ENCODE assay signal across 18 cellular contexts in genomic region chr11:67397536-67397935, GRCh38. TPM values are rescaled to one million over a fixed set of nuclear protein-coding genes. Genes with fewer than 3 reads are reported as not detected.
DNase-seq lines count a peak whose midpoint lies in the region; ATAC-seq and TF ChIP-seq lines count a peak whose summit lies in the region.
"Had no signal": no experiment of that assay in that cellular context is flagged by ENCODE, and none has a peak within 500 bp of the region (broad histone marks: within the 10 kb centered on the region; RNA-seq: fewer than 3 reads in every experiment).

No MANE protein-coding gene starts in this region.

- DNase-seq in H9 (no peak), mesendoderm (no peak), posterior vena cava (ENCODE audit: low spot score) (no peak), sigmoid colon (no peak)
- no peak for DNase-seq in activated CD4-positive, alpha-beta memory T cell treated with anti-CD3 and anti-CD28 coated beads, Interleukin-2, amount 10 ng/mL, durations not matched to agents 7 days and 5 days
- DNase-seq in stimulated activated CD4-positive, alpha-beta T cell treated with anti-CD3 and anti-CD28 coated beads, Interleukin-2, amount 100 ng/mL, for 24 hours, result no peak
- DNase-seq: AML-193, EL, NCI-H1417 treated with DMSO at 0.1 percent for 48 hours, NCI-H345, uterus had no signal

- intact Hi-C loops in posterior vena cava (cut with DNase I), result loop anchor here in 1 of 2 donors (5.0 kb wide), 1 partner anchor 475 kb away; no protein-coding TSS in a partner anchor
- intact Hi-C loops in sigmoid colon (cut with DNase I), result no loop called here

- H3K79me2 ChIP-seq in H9 (ENCODE audit: insufficient read depth, low read length), result peaks cover 4% of the 10 kb centered on the region; the same call in 1 of the 2 replicates
- peaks cover 19% of the 10 kb centered on the region for H3K79me2 ChIP-seq in mesendoderm (ENCODE audit: control insufficient read depth, insufficient read depth, low read length)

- H3K18ac ChIP-seq in H9 (ENCODE audit: insufficient read length, low read depth, low read length), result no peak overlapping the region
- no peak overlapping the region for H3K18ac ChIP-seq in mesendoderm (ENCODE audit: low read length)

- H3K79me1 ChIP-seq in H9 (ENCODE audit: insufficient read depth, low read depth, low read length, poor library complexity, severe bottlenecking) (peaks cover 3% of the 10 kb centered on the region), mesendoderm (ENCODE audit: low read length) (peaks cover 16% of the 10 kb centered on the region)

- no peak overlapping the region for H4K91ac ChIP-seq in H9 (ENCODE audit: insufficient read length, low read depth, low read length)

- POLR2A ChIA-PET in activated CD4-positive, alpha-beta memory T cell treated with anti-CD3 and anti-CD28 coated beads, Interleukin-2, amount 10 ng/mL, durations not matched to agents 7 days and 5 days (lab: Charles Lee), result interaction anchor here (1.9 to 10.7 kb wide), 2 partner anchors 10 to 37 kb away, joined by 8 to 361 read pairs; partner anchors contain the start of genes PTPRCAP and RPS6KB2

- no peak overlapping the region for H3K56ac ChIP-seq in H9 (ENCODE audit: insufficient read length, low read depth, low read length)
- H3K56ac ChIP-seq in mesendoderm (ENCODE audit: low read length), result peak overlapping the region; percentile 38

- H3K4me2 ChIP-seq in BLaER1 (peak overlapping the region; percentile 79), H9 (ENCODE audit: insufficient read depth, insufficient read length, low read length) (no peak overlapping the region), mesendoderm (ENCODE audit: low read length) (no peak overlapping the region)
- H3K4me2 ChIP-seq: KMS-11 had no signal

- H3K23ac ChIP-seq in H9 (ENCODE audit: insufficient read length, low read depth, low read length), result no peak overlapping the region
- no peak overlapping the region for H3K23ac ChIP-seq in mesendoderm (ENCODE audit: low read length)

- no CpG with 5 or more reads among the region's 6 CpGs for WGBS in H9 (ENCODE audit: extremely low coverage, insufficient read length, low lambda C conversion rate)
- WGBS in mesendoderm (ENCODE audit: extremely low coverage, insufficient coverage, low lambda C conversion rate), result no CpG with 5 or more reads among the region's 6 CpGs
- WGBS in sigmoid colon, 2 donors, result 85 to 86% methylated on average over 6 of the region's 6 CpGs

- no peak overlapping the region for H3K14ac ChIP-seq in H9 (ENCODE audit: insufficient read depth, low read length)

- no peak for ATAC-seq in GM21515 (IDR thresholded peaks at IDR 0.05; ENCODE audit: unreplicated experiment)
- ATAC-seq: HCT116 had no signal

- H3K4me1 ChIP-seq in BLaER1, result peaks cover 74% of the 10 kb centered on the region
- H3K4me1 ChIP-seq in H9 (ENCODE audit: insufficient read depth, low read length), result peaks cover 2% of the 10 kb centered on the region; the same call in 1 of the 2 replicates
- peaks cover 8% of the 10 kb centered on the region for H3K4me1 ChIP-seq in mesendoderm (ENCODE audit: control insufficient read depth, low read depth, low read length)
- peaks cover 0 to 56% (median 36%) of the 10 kb centered on the region in 4 donors for H3K4me1 ChIP-seq in sigmoid colon

- H3K4ac ChIP-seq in H9 (ENCODE audit: low read depth, low read length), result no peak overlapping the region
- no peak overlapping the region for H3K4ac ChIP-seq in mesendoderm (ENCODE audit: low read depth, low read length)

- H2BK12ac ChIP-seq in H9 (ENCODE audit: insufficient read length, low read depth, low read length), result no peak overlapping the region

- H2BK15ac ChIP-seq in H9 (ENCODE audit: low read depth, low read length) (no peak overlapping the region), mesendoderm (replicated peaks; ENCODE audit: low read depth) (no peak overlapping the region)

- CTCF ChIA-PET in activated CD4-positive, alpha-beta memory T cell treated with anti-CD3 and anti-CD28 coated beads, Interleukin-2, amount 10 ng/mL, durations not matched to agents 7 days and 5 days (lab: Charles Lee), result interaction anchor here (1.9 kb wide), 1 partner anchor 16 kb away, joined by 5 read pairs; no protein-coding TSS in a partner anchor

- no peak for TF ChIP-seq EP300 in sigmoid colon (IDR thresholded peaks at IDR 0.05)

- no peak overlapping the region for H4K8ac ChIP-seq in H9 (replicated peaks; ENCODE audit: insufficient read length, low read depth, low read length)
- no peak overlapping the region for H4K8ac ChIP-seq in mesendoderm (ENCODE audit: low read depth, low read length)

- TF ChIP-seq CTCF in H9 (conservative IDR thresholded peaks at IDR 0.05) (no peak), sigmoid colon (IDR thresholded peaks at IDR 0.05) (no peak)

- H3T11ph ChIP-seq in H9 (ENCODE audit: low read length), result no peak overlapping the region

- peaks cover 5% of the 10 kb centered on the region for H3K23me2 ChIP-seq in H9 (ENCODE audit: insufficient read length, low read depth, low read length, poor library complexity, severe bottlenecking)

- peaks cover 19 to 21% of the 10 kb centered on the region in 2 experiments for H3K4me1 Mint-ChIP-seq in H9
- H3K4me1 Mint-ChIP-seq in activated CD4-positive, alpha-beta memory T cell treated with anti-CD3 and anti-CD28 coated beads, Interleukin-2, amount 10 ng/mL, durations not matched to agents 7 days and 5 days, result peaks cover 68% of the 10 kb centered on the region

- H3K27me3 Mint-ChIP-seq in H9 (ENCODE audit: low read depth), result no peaks in the 10 kb centered on the region
- no peaks in the 10 kb centered on the region for H3K27me3 Mint-ChIP-seq in activated CD4-positive, alpha-beta memory T cell treated with anti-CD3 and anti-CD28 coated beads, Interleukin-2, amount 10 ng/mL, durations not matched to agents 7 days and 5 days

- H3K9me3 ChIP-seq in BLaER1 (no peaks in the 10 kb centered on the region), H9 (ENCODE audit: control insufficient read depth, low read depth, low read length) (no peaks in the 10 kb centered on the region), sigmoid colon (no peaks in the 10 kb centered on the region)
- H3K9me3 ChIP-seq: adrenal gland, uterus had no signal

- H3K36me3 Mint-ChIP-seq in H9 (ENCODE audit: insufficient read depth in 1 of 3, low read depth in 3 of 3), result peaks cover 20 to 57% (median 51%) of the 10 kb centered on the region in 3 experiments
- peaks cover 52% of the 10 kb centered on the region for H3K36me3 Mint-ChIP-seq in activated CD4-positive, alpha-beta memory T cell treated with anti-CD3 and anti-CD28 coated beads, Interleukin-2, amount 10 ng/mL, durations not matched to agents 7 days and 5 days (ENCODE audit: low read depth)

- TF ChIP-seq POLR2A in sigmoid colon (IDR thresholded peaks at IDR 0.05), result no peak

- peak overlapping the region; percentile 55 for H3K27ac ChIP-seq in BLaER1
- H3K27ac ChIP-seq in H9 (ENCODE audit: insufficient read length, low read depth, low read length), result no peak overlapping the region
- H3K27ac ChIP-seq in mesendoderm (ENCODE audit: low read depth, low read length), result peak overlapping the region; percentile 40
- no peak overlapping the region for H3K27ac ChIP-seq in sigmoid colon
- H3K27ac ChIP-seq: KMS-11 had no signal

- H3K36me3 ChIP-seq in BLaER1, result peaks cover 72% of the 10 kb centered on the region
- peaks cover 9% of the 10 kb centered on the region for H3K36me3 ChIP-seq in mesendoderm (ENCODE audit: control insufficient read depth, insufficient read depth, low read length)
- peaks cover 23 to 63% (median 30%) of the 10 kb centered on the region in 4 donors for H3K36me3 ChIP-seq in sigmoid colon
- H3K36me3 ChIP-seq: uterus had no signal

- no peak overlapping the region for H2BK120ac ChIP-seq in H9 (ENCODE audit: low read depth, low read length, poor library complexity, severe bottlenecking)
- H2BK120ac ChIP-seq in mesendoderm (ENCODE audit: low read depth, low read length), result no peak overlapping the region

- no peak overlapping the region for H2AFZ ChIP-seq in H9 (ENCODE audit: low read length)

- H2BK20ac ChIP-seq in H9 (ENCODE audit: low read depth, low read length, poor library complexity, severe bottlenecking), result no peak overlapping the region

- no peaks in the 10 kb centered on the region for H3K27me3 ChIP-seq in BLaER1
- H3K27me3 ChIP-seq in H9 (ENCODE audit: insufficient read depth, low read length), result no peaks in the 10 kb centered on the region
- H3K27me3 ChIP-seq in mesendoderm (ENCODE audit: insufficient read depth, low read length, poor library complexity), result no peaks in the 10 kb centered on the region
- H3K27me3 ChIP-seq in sigmoid colon, result no peaks in the 10 kb centered on the region
- H3K27me3 ChIP-seq: adrenal gland, uterus had no signal

- H2AK5ac ChIP-seq in H9 (ENCODE audit: insufficient read length, low read length) (no peak overlapping the region), mesendoderm (ENCODE audit: low read length) (no peak overlapping the region)

- H3K9ac ChIP-seq in BLaER1, result 0 out of 2 replicates have a peak overlapping the region, but pooled peaks have one; percentile 17
- H3K9ac ChIP-seq in H9 (ENCODE audit: extremely low read depth, insufficient read length, low read length), result no peak overlapping the region
- no peak overlapping the region for H3K9ac ChIP-seq in mesendoderm (ENCODE audit: low read length)
- H3K9ac ChIP-seq: KMS-11 had no signal

- peak overlapping the region in 1 of 2 experiments; percentile 54; a peak in 2 of 5 replicates for H3K4me3 Mint-ChIP-seq in H9
- no peak overlapping the region for H3K4me3 Mint-ChIP-seq in activated CD4-positive, alpha-beta memory T cell treated with anti-CD3 and anti-CD28 coated beads, Interleukin-2, amount 10 ng/mL, durations not matched to agents 7 days and 5 days

- peaks cover 79% of the 10 kb centered on the region for H4K20me1 ChIP-seq in BLaER1
- H4K20me1 ChIP-seq in H9 (ENCODE audit: control insufficient read depth, insufficient read depth, insufficient read length), result no peaks in the 10 kb centered on the region

- no peak overlapping the region for H3K4me3 ChIP-seq in BLaER1
- H3K4me3 ChIP-seq in mesendoderm (ENCODE audit: low read length), result no peak overlapping the region
- no peak overlapping the region for H3K4me3 ChIP-seq in sigmoid colon
- H3K4me3 ChIP-seq: adrenal gland, skin epidermis, uterus had no signal

- H4K5ac ChIP-seq in H9 (ENCODE audit: insufficient read length, low read depth, low read length) (no peak overlapping the region), mesendoderm (ENCODE audit: low read length) (no peak overlapping the region)

- no peak overlapping the region for H2BK5ac ChIP-seq in H9 (ENCODE audit: insufficient read length, low read length)
- no peak overlapping the region for H2BK5ac ChIP-seq in mesendoderm (ENCODE audit: low read length)

- H3K9me3 Mint-ChIP-seq in H9, result no peaks in the 10 kb centered on the region; a peak in 1 of 5 replicates
- no peaks in the 10 kb centered on the region for H3K9me3 Mint-ChIP-seq in activated CD4-positive, alpha-beta memory T cell treated with anti-CD3 and anti-CD28 coated beads, Interleukin-2, amount 10 ng/mL, durations not matched to agents 7 days and 5 days

- H3K27ac Mint-ChIP-seq in H9, result peak overlapping the region; percentile 49 to 87 (median 55); a peak in 2 of 7 replicates
- peak overlapping the region; percentile 61 for H3K27ac Mint-ChIP-seq in activated CD4-positive, alpha-beta memory T cell treated with anti-CD3 and anti-CD28 coated beads, Interleukin-2, amount 10 ng/mL, durations not matched to agents 7 days and 5 days

RNA-seq across cellular contexts. Expression of gene PPP1CA, which starts 4.1 kb away (rescaled TPM):
- total RNA-seq in H9 (2021), result 205 and 214 TPM in 2 replicates
- 100 to 1,000 TPM; 308 to 315 TPM for total RNA-seq in activated CD4-positive, alpha-beta memory T cell treated with anti-CD3 and anti-CD28 coated beads, Interleukin-2, amount 10 ng/mL, durations not matched to agents 7 days and 5 days
- 216 TPM for polyA plus RNA-seq in mesendoderm (2013, experiment 1 of 2)
- 212 TPM for polyA plus RNA-seq in mesendoderm (2013, experiment 2 of 2)
- 10 to 100 TPM; 62.1 to 70.6 TPM for total RNA-seq in posterior vena cava
- total RNA-seq in sigmoid colon, result 10 to 100 TPM; 59.5 to 87.0 (median 80.0) TPM
- polyA plus RNA-seq in sigmoid colon, result 100 to 1,000 TPM; 228 to 357 (median 235) TPM

RNA-seq across cellular contexts. Expression of gene RAD9A, which starts 5.8 kb away (rescaled TPM):
- 20.9 and 23.8 TPM in 2 replicates for total RNA-seq in H9 (2021)
- 10 to 100 TPM; 48.0 to 53.9 TPM for total RNA-seq in activated CD4-positive, alpha-beta memory T cell treated with anti-CD3 and anti-CD28 coated beads, Interleukin-2, amount 10 ng/mL, durations not matched to agents 7 days and 5 days
- polyA plus RNA-seq in mesendoderm (2013, experiment 1 of 2), result 16.4 TPM
- 14.7 TPM for polyA plus RNA-seq in mesendoderm (2013, experiment 2 of 2)
- 10 to 100 TPM; 10.3 to 11.4 TPM for total RNA-seq in posterior vena cava
- total RNA-seq in sigmoid colon, result 10 to 100 TPM; 11.4 to 18.1 (median 16.5) TPM
- 10 to 100 TPM in 1 of 3 donors, 1 to 10 TPM in 2; 6.5 to 33.9 (median 6.6) TPM for polyA plus RNA-seq in sigmoid colon

RNA-seq across cellular contexts. Expression of gene TBC1D10C, which starts 6.3 kb away (rescaled TPM):
- total RNA-seq in H9 (2021) (0.28 and 0.44 TPM in 2 replicates), posterior vena cava (1 to 10 TPM; 2.9 to 3.4 TPM), sigmoid colon (1 to 10 TPM in 2 of 4 donors, under 1 TPM in 1, not detected in 1; 0.71 to 2.5 (median 1.2) TPM)
- total RNA-seq in activated CD4-positive, alpha-beta memory T cell treated with anti-CD3 and anti-CD28 coated beads, Interleukin-2, amount 10 ng/mL, durations not matched to agents 7 days and 5 days, result 100 to 1,000 TPM; 285 to 310 TPM
- 0.39 TPM for polyA plus RNA-seq in mesendoderm (2013, experiment 1 of 2)
- 0.41 TPM for polyA plus RNA-seq in mesendoderm (2013, experiment 2 of 2)
- 10 to 100 TPM in 1 of 3 donors, 1 to 10 TPM in 2; 1.6 to 48.2 (median 1.8) TPM for polyA plus RNA-seq in sigmoid colon
- total RNA-seq: SK-MEL-5 had no signal

RNA-seq across cellular contexts. Expression of gene CARNS1, which starts 17.9 kb away (rescaled TPM):
- 0.88 and 1.1 TPM in 2 replicates for total RNA-seq in H9 (2021)
- total RNA-seq in activated CD4-positive, alpha-beta memory T cell treated with anti-CD3 and anti-CD28 coated beads, Interleukin-2, amount 10 ng/mL, durations not matched to agents 7 days and 5 days, result 1 to 10 TPM in 1 of 2 experiments, under 1 TPM in 1; 0.76 to 1.1 TPM
- polyA plus RNA-seq in mesendoderm (2013, experiment 1 of 2), result 0.14 TPM
- 0.18 TPM for polyA plus RNA-seq in mesendoderm (2013, experiment 2 of 2)
- total RNA-seq in posterior vena cava, result 1 to 10 TPM; 1.4 to 1.6 TPM
- under 1 TPM; 0.16 to 0.68 (median 0.46) TPM for total RNA-seq in sigmoid colon
- polyA plus RNA-seq in sigmoid colon, result under 1 TPM in 1 of 3 donors, not detected in 2; 0.83 TPM
- total RNA-seq: SK-MEL-5 had no signal

RNA-seq across cellular contexts. Expression of gene CLCF1, which starts 24.1 kb away (rescaled TPM):
- total RNA-seq in H9 (2021), result 1.6 and 2.1 TPM in 2 replicates
- under 1 TPM; 0.65 to 0.71 TPM for total RNA-seq in activated CD4-positive, alpha-beta memory T cell treated with anti-CD3 and anti-CD28 coated beads, Interleukin-2, amount 10 ng/mL, durations not matched to agents 7 days and 5 days
- polyA plus RNA-seq in mesendoderm (2013, experiment 1 of 2), result 1.3 TPM
- 1.2 TPM for polyA plus RNA-seq in mesendoderm (2013, experiment 2 of 2)
- total RNA-seq in posterior vena cava, result 10 to 100 TPM; 10.0 to 15.2 TPM
- 10 to 100 TPM in 1 of 4 donors, 1 to 10 TPM in 3; 2.9 to 49.8 (median 6.6) TPM for total RNA-seq in sigmoid colon
- polyA plus RNA-seq in sigmoid colon, result 1 to 10 TPM in 2 of 3 donors, under 1 TPM in 1; 0.92 to 6.5 (median 2.4) TPM
- total RNA-seq: SK-MEL-5 had no signal

Comparison
In these comparisons a context has a peak if more than half of its experiments do, and no peak if none do; other contexts are left out.
1. H3K27ac ChIP-seq: peak in BLaER1 (single experiment) and mesendoderm (single experiment); none in H9 (single experiment) and sigmoid colon (0 of 4).
2. RNA of gene TBC1D10C, which starts 6.3 kb away (total RNA-seq): 285 to 310 TPM in activated CD4-positive, alpha-beta memory T cell treated with anti-CD3 and anti-CD28 coated beads, Interleukin-2, amount 10 ng/mL, durations not matched to agents 7 days and 5 days; 2.9 to 3.4 TPM in posterior vena cava, 0.71 to 2.5 TPM in sigmoid colon and 0.28 to 0.44 TPM in H9; every median in the first group is over 10 times any median in the second.